Comparison of ENCODE assay signal across 16 cellular contexts in the genomic region with DNA sequence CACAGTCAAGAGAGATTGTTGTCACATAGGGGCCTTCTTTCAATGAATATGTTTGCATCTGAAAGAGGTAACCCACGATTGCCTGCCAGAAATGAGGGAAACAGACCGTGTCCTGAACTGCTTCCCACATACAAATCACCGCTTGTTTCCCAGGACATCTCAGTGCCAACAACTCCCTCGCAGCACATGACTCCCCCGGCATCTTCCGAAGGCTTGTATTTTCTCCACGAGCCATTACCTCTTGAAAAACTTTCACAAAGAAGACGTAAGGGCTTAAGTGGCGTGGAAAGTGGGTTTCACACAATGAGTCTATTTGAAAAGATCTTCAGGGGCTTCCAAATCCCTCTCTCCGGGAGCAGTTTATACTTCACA. TPM values are rescaled to one million over a fixed set of nuclear protein-coding genes. Genes with fewer than 3 reads are reported as not detected.
DNase-seq lines count a peak whose midpoint lies in the region; ATAC-seq and TF ChIP-seq lines count a peak whose summit lies in the region.
"Had no signal": no experiment of that assay in that cellular context is flagged by ENCODE, and none has a peak within 500 bp of the region (broad histone marks: within the 10 kb centered on the region; RNA-seq: fewer than 3 reads in every experiment).

No MANE protein-coding gene starts in this region.

- H3K9ac ChIP-seq in neural progenitor cell: no peak overlapping the region

- TF ChIP-seq CTCF in A673 (conservative IDR thresholded peaks at IDR 0.05; ENCODE audit: low read depth, low read length): no peak
- no peak for TF ChIP-seq CTCF in neural progenitor cell (IDR thresholded peaks at IDR 0.05)

- no peaks in the 10 kb centered on the region for H3K79me2 ChIP-seq in neural progenitor cell (ENCODE audit: low read depth)

- H3K4me1 ChIP-seq in A673 (ENCODE audit: insufficient read depth, low read length, poor library complexity, severe bottlenecking) (no peaks in the 10 kb centered on the region), ectodermal cell (ENCODE audit: control insufficient read depth, insufficient read depth, low read length) (peaks cover 31% of the 10 kb centered on the region), neural progenitor cell (peaks cover 15% of the 10 kb centered on the region)

- H3K27me3 Mint-ChIP-seq in neural progenitor cell (ENCODE audit: insufficient read depth, low read depth): peaks cover 14% of the 10 kb centered on the region
- peaks cover 49% of the 10 kb centered on the region for H3K27me3 Mint-ChIP-seq in activated CD8-positive, alpha-beta T cell treated with anti-CD3 and anti-CD28 coated beads, Interleukin-2, amount 10 ng/mL, durations not matched to agents 7 days and 5 days (ENCODE audit: low read depth)
- H3K27me3 Mint-ChIP-seq: activated CD4-positive, alpha-beta T cell treated with anti-CD3 and anti-CD28 coated beads for 36 hours; activated naive CD8-positive, alpha-beta T cell had no signal

- peaks cover 4% of the 10 kb centered on the region for H3K9me3 Mint-ChIP-seq in neural progenitor cell
- no peaks in the 10 kb centered on the region for H3K9me3 Mint-ChIP-seq in activated CD8-positive, alpha-beta T cell treated with anti-CD3 and anti-CD28 coated beads, Interleukin-2, amount 10 ng/mL, durations not matched to agents 7 days and 5 days (ENCODE audit: insufficient read depth)
- H3K9me3 Mint-ChIP-seq: CD4-positive, alpha-beta memory T cell had no signal

- H3K4me3 ChIP-seq in A673 (ENCODE audit: low read depth, low read length, poor library complexity, severe bottlenecking) (no peak overlapping the region), ectodermal cell (ENCODE audit: insufficient read depth, low read depth, low read length) (no peak overlapping the region), neural progenitor cell (no peak overlapping the region)
- H3K4me3 ChIP-seq: K562, ovary had no signal

- no peak overlapping the region for H2AFZ ChIP-seq in neural progenitor cell (replicated peaks)

- ATAC-seq in activated CD8-positive, alpha-beta T cell treated with anti-CD3 and anti-CD28 coated beads, Interleukin-2, amount 10 ng/mL, durations not matched to agents 7 days and 5 days: no peak
- no peak for ATAC-seq in GM18498 (IDR thresholded peaks at IDR 0.05; ENCODE audit: unreplicated experiment)
- ATAC-seq: activated CD4-positive, alpha-beta T cell treated with anti-CD3 and anti-CD28 coated beads for 36 hours had no signal

- no peak overlapping the region for H3K4me2 ChIP-seq in neural progenitor cell

- H3F3A ChIP-seq in neural progenitor cell (ENCODE audit: low read depth): no peaks in the 10 kb centered on the region

- H3K27ac ChIP-seq in A673 (ENCODE audit: low read depth, low read length, poor library complexity, severe bottlenecking): no peak overlapping the region
- H3K27ac ChIP-seq in ectodermal cell (ENCODE audit: insufficient read depth, low read depth, low read length, poor library complexity, severe bottlenecking): peak overlapping the region; percentile 33
- H3K27ac ChIP-seq in neural progenitor cell: no peak overlapping the region
- H3K27ac ChIP-seq: ovary had no signal

- BruUV-seq in A673 (replicated peaks; lab: Mats Ljungman, UMichigan): no TSS peak

- H3K27me3 ChIP-seq in A673 (replicated peaks; ENCODE audit: insufficient read depth, low read depth, low read length, poor library complexity) (no peaks in the 10 kb centered on the region), ectodermal cell (ENCODE audit: control insufficient read depth, insufficient read depth, low read length, poor library complexity, severe bottlenecking) (peaks cover 4% of the 10 kb centered on the region), neural progenitor cell (no peaks in the 10 kb centered on the region)
- H3K27me3 ChIP-seq: ovary had no signal

- intact Hi-C loops in A673 (cut with micrococcal nuclease; ENCODE audit: unreplicated experiment): no loop called here

- H3K4me3 Mint-ChIP-seq in neural progenitor cell: no peak overlapping the region
- no peak overlapping the region for H3K4me3 Mint-ChIP-seq in activated CD8-positive, alpha-beta T cell treated with anti-CD3 and anti-CD28 coated beads, Interleukin-2, amount 10 ng/mL, durations not matched to agents 7 days and 5 days
- H3K4me3 Mint-ChIP-seq: activated CD4-positive, alpha-beta T cell treated with anti-CD3 and anti-CD28 coated beads for 36 hours; activated naive CD8-positive, alpha-beta T cell; CD4-positive, alpha-beta memory T cell had no signal

- DNase-seq in A673 (ENCODE audit: low spot score): peak; percentile 27
- peak; percentile 97 for DNase-seq in NCI-H187 treated with DMSO at 0.1 percent for 48 hours (lab: John Stamatoyannopoulos, UW)
- DNase-seq in neural progenitor cell (ENCODE audit: low spot score): no peak
- no peak for DNase-seq in activated CD8-positive, alpha-beta T cell treated with anti-CD3 and anti-CD28 coated beads, Interleukin-2, amount 10 ng/mL, durations not matched to agents 7 days and 5 days
- no peak for DNase-seq in NCI-H1694 (lab: John Stamatoyannopoulos, UW)
- DNase-seq in SK-N-DZ (ENCODE audit: low spot score): no peak
- DNase-seq: activated CD4-positive, alpha-beta T cell treated with anti-CD3 and anti-CD28 coated beads for 36 hours; activated CD8-positive, alpha-beta memory T cell treated with anti-CD3 and anti-CD28 coated beads, Interleukin-2, amount 50 U/mL, for 48 hours; CD4-positive, alpha-beta memory T cell; ovary; Right ventricle myocardium superior; stimulated activated CD4-positive, alpha-beta T cell treated with anti-CD3 and anti-CD28 coated beads, Interleukin-12 subunit alpha, Interleukin-12 subunit beta, amount 100 ng/mL, for 4 hours had no signal

- H3K27ac Mint-ChIP-seq in neural progenitor cell: peak overlapping the region; percentile 53
- H3K27ac Mint-ChIP-seq in activated CD8-positive, alpha-beta T cell treated with anti-CD3 and anti-CD28 coated beads, Interleukin-2, amount 10 ng/mL, durations not matched to agents 7 days and 5 days: no peak overlapping the region
- H3K27ac Mint-ChIP-seq: activated CD4-positive, alpha-beta T cell treated with anti-CD3 and anti-CD28 coated beads for 36 hours; activated naive CD8-positive, alpha-beta T cell; CD4-positive, alpha-beta memory T cell had no signal

- H3K36me3 Mint-ChIP-seq in neural progenitor cell: no peaks in the 10 kb centered on the region
- H3K36me3 Mint-ChIP-seq in activated CD8-positive, alpha-beta T cell treated with anti-CD3 and anti-CD28 coated beads, Interleukin-2, amount 10 ng/mL, durations not matched to agents 7 days and 5 days (ENCODE audit: low read depth): no peaks in the 10 kb centered on the region
- H3K36me3 Mint-ChIP-seq: activated naive CD8-positive, alpha-beta T cell; CD4-positive, alpha-beta memory T cell had no signal

- POLR2A ChIA-PET in A673 (lab: Charles Lee; ENCODE audit: low non-redundant PET): no interaction called here
- POLR2A ChIA-PET in activated CD8-positive, alpha-beta T cell treated with anti-CD3 and anti-CD28 coated beads, Interleukin-2, amount 10 ng/mL, durations not matched to agents 7 days and 5 days (lab: Charles Lee): no interaction called here

- peaks cover 48% of the 10 kb centered on the region for H3K4me1 Mint-ChIP-seq in neural progenitor cell
- H3K4me1 Mint-ChIP-seq in activated CD8-positive, alpha-beta T cell treated with anti-CD3 and anti-CD28 coated beads, Interleukin-2, amount 10 ng/mL, durations not matched to agents 7 days and 5 days (ENCODE audit: low read depth): no peaks in the 10 kb centered on the region
- H3K4me1 Mint-ChIP-seq: activated CD4-positive, alpha-beta T cell treated with anti-CD3 and anti-CD28 coated beads for 36 hours had no signal

- WGBS in ectodermal cell, 2 experiments: 61 to 65% methylated on average over 10 of the region's 10 CpGs

- no peaks in the 10 kb centered on the region for H4K20me1 ChIP-seq in neural progenitor cell (ENCODE audit: low read depth)

- H3K36me3 ChIP-seq in A673 (ENCODE audit: insufficient read depth, low read length, poor library complexity, severe bottlenecking) (no peaks in the 10 kb centered on the region), ectodermal cell (ENCODE audit: control insufficient read depth, insufficient read depth, low read length) (no peaks in the 10 kb centered on the region), neural progenitor cell (no peaks in the 10 kb centered on the region)
- H3K36me3 ChIP-seq: ovary had no signal

- H3K9me3 ChIP-seq in A673 (ENCODE audit: low read depth, low read length, poor library complexity, severe bottlenecking) (no peaks in the 10 kb centered on the region), ectodermal cell (ENCODE audit: control insufficient read depth, low read length) (no peaks in the 10 kb centered on the region), neural progenitor cell (ENCODE audit: low read depth) (no peaks in the 10 kb centered on the region)
- H3K9me3 ChIP-seq: ovary had no signal

- CTCF ChIA-PET in A673 (lab: Charles Lee): no interaction called here
- CTCF ChIA-PET in activated CD8-positive, alpha-beta T cell treated with anti-CD3 and anti-CD28 coated beads, Interleukin-2, amount 10 ng/mL, durations not matched to agents 7 days and 5 days (lab: Charles Lee): interaction anchor here (1.2 kb wide), 1 partner anchor 29 kb away, joined by 3 read pairs; no protein-coding TSS in a partner anchor

RNA-seq across cellular contexts. Expression of gene PDE9A, which starts 31.6 kb away (rescaled TPM):
- 14.3 and 19.2 TPM in 2 replicates for total RNA-seq in A673 (2021)
- 48.4 TPM for polyA plus RNA-seq in ectodermal cell (2013, experiment 1 of 4)
- 56.2 TPM for polyA plus RNA-seq in ectodermal cell (2013, experiment 2 of 4)
- 34.9 TPM for polyA plus RNA-seq in ectodermal cell (2013, experiment 3 of 4)
- polyA plus RNA-seq in ectodermal cell (2013, experiment 4 of 4): 35.9 TPM
- total RNA-seq in neural progenitor cell (ENCODE audit: low replicate concordance): 40.2 and 41.0 TPM in 2 replicates
- 10 to 100 TPM in 1 of 2 experiments, 1 to 10 TPM in 1; 8.3 to 10.8 TPM for total RNA-seq in activated CD8-positive, alpha-beta T cell treated with anti-CD3 and anti-CD28 coated beads, Interleukin-2, amount 10 ng/mL, durations not matched to agents 7 days and 5 days
- 8.4 and 8.6 TPM in 2 replicates for polyA plus RNA-seq in SK-N-DZ (2014; cell fraction: cytosol; rRNA removed)
- polyA plus RNA-seq in SK-N-DZ (2014; cell fraction: nucleus; rRNA removed): 3.4 and 6.5 TPM in 2 replicates

Comparison
In these comparisons a context has a peak if more than half of its experiments do, and no peak if none do; other contexts are left out.
1. DNase-seq: peak in A673 (single experiment) and NCI-H187 treated with DMSO at 0.1 percent for 48 hours (single experiment); none in neural progenitor cell (single experiment), activated CD8-positive, alpha-beta T cell treated with anti-CD3 and anti-CD28 coated beads, Interleukin-2, amount 10 ng/mL, durations not matched to agents 7 days and 5 days (single experiment), NCI-H1694 (single experiment) and SK-N-DZ (single experiment).